In the genomic region with DNA sequence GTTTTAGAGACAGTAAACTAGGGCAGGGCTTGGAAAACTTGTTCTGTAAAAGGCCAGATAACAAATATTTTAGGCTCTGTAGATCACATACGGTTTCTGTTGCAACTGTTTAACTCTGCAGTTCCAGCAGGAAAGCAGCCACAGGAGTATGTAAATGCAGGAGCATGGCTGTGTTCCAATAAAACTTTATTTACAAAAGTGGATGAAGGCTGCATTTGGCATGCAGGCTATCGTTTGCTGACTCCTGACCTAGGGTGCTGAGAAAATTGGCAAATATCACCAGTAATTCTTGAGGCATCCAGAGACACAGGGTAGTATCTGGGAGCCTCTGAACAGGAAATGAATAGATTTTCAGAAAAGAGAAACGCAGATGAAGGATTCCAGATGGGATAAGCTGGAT, we compare ENCODE assay signal across 16 cellular contexts.
"Had no signal": no experiment of that assay in that cellular context is flagged by ENCODE, and none has a peak within 500 bp of the region (broad histone marks: within the 10 kb centered on the region; RNA-seq: fewer than 3 reads in every experiment).

No MANE protein-coding gene starts in this region.

- H3K36me3 ChIP-seq: esophagus muscularis mucosa, gastroesophageal sphincter, heart left ventricle, left lung, lower lobe of right lung had no signal

- H3K4me3 ChIP-seq: coronary artery, esophagus muscularis mucosa, gastroesophageal sphincter, heart left ventricle, left lung, lower lobe of right lung, mucosa of descending colon had no signal

- H3K36me3 Mint-ChIP-seq: mesothelial cell of epicardium, naive B cell had no signal

- H3K27ac ChIP-seq: coronary artery, esophagus muscularis mucosa, foreskin keratinocyte, gastroesophageal sphincter, heart left ventricle, left lung, lower lobe of right lung had no signal

- H3K9me3 Mint-ChIP-seq: mesothelial cell of epicardium, naive B cell had no signal

- H3K27me3 ChIP-seq: left lung had no signal

- H3K27ac Mint-ChIP-seq: mesothelial cell of epicardium had no signal

- H3K9me3 ChIP-seq: esophagus muscularis mucosa, gastroesophageal sphincter, heart left ventricle, left lung, lower lobe of right lung, mucosa of descending colon had no signal

- H3K4me3 Mint-ChIP-seq: mesothelial cell of epicardium, naive B cell had no signal

- DNase-seq: effector CD4-positive, alpha-beta T cell; effector memory CD4-positive, alpha-beta T cell; foreskin keratinocyte; heart left ventricle; hippocampal formation; left cardiac atrium; left lung; left ventricle myocardium superior; lower lobe of right lung; mesenchymal stem cell; mucosa of descending colon; naive B cell had no signal

- ATAC-seq: foreskin keratinocyte, gastroesophageal sphincter, heart left ventricle, left cardiac atrium, left lung, left ventricle myocardium superior, lower lobe of right lung, mucosa of descending colon had no signal

- H3K4me1 ChIP-seq: foreskin keratinocyte had no signal
